18 cellular contexts compared by ENCODE assay signal in genomic region chr4:38694330-38694729, GRCh38.
"Had no signal": no experiment of that assay in that cellular context is flagged by ENCODE, and none has a peak within 500 bp of the region (broad histone marks: within the 10 kb centered on the region; RNA-seq: fewer than 3 reads in every experiment).

No MANE protein-coding gene starts in this region.

- H3K4me2 ChIP-seq: neural progenitor cell had no signal

- H3K4me3 ChIP-seq: neural progenitor cell, ovary, sigmoid colon, spleen, tibial artery, uterus had no signal

- ATAC-seq: left ventricle myocardium superior had no signal

- H3K36me3 ChIP-seq: ovary, uterus had no signal

- H3K4me3 Mint-ChIP-seq: activated T-cell treated with anti-CD3 and anti-CD28 coated beads, Interleukin-2, amount 50 U/mL, for 24 hours; neural progenitor cell had no signal

- H2AFZ ChIP-seq: neural progenitor cell had no signal

- H3K4me1 ChIP-seq: neural progenitor cell, uterus had no signal

- DNase-seq: activated CD4-positive, alpha-beta T cell treated with anti-CD3 and anti-CD28 coated beads, Interleukin-2, amount 50 U/mL, for 48 hours; activated effector memory CD4-positive, alpha-beta T cell treated with Interleukin-2 at 50 U/mL for 16 hours; activated naive CD4-positive, alpha-beta T cell treated with anti-CD3 and anti-CD28 coated beads, Interleukin-2, amount 50 U/mL, for 16 hours; activated T-cell treated with anti-CD3 and anti-CD28 coated beads, Interleukin-2, amount 50 U/mL, for 24 hours; brain microvascular endothelial cell; effector memory CD4-positive, alpha-beta T cell; foreskin melanocyte; kidney glomerular epithelial cell; left ventricle myocardium superior; ovary; sigmoid colon; spleen; T-helper 9 cell; tibial artery; uterus had no signal

- H3K27ac ChIP-seq: brain microvascular endothelial cell, epithelial cell of prostate, neural progenitor cell, ovary, sigmoid colon, spleen, tibial artery, uterus, VCaP had no signal

- H3K9ac ChIP-seq: neural progenitor cell had no signal

- H3K27me3 Mint-ChIP-seq: activated T-cell treated with anti-CD3 and anti-CD28 coated beads, Interleukin-2, amount 50 U/mL, for 24 hours had no signal

- H3K27ac Mint-ChIP-seq: activated T-cell treated with anti-CD3 and anti-CD28 coated beads, Interleukin-2, amount 50 U/mL, for 24 hours; neural progenitor cell had no signal

- H3K9me3 Mint-ChIP-seq: activated T-cell treated with anti-CD3 and anti-CD28 coated beads, Interleukin-2, amount 50 U/mL, for 24 hours; neural progenitor cell had no signal

- H3K27me3 ChIP-seq: brain microvascular endothelial cell, neural progenitor cell, ovary, sigmoid colon, spleen, tibial artery, uterus had no signal

- H3K9me3 ChIP-seq: ovary, sigmoid colon, spleen, tibial artery, uterus had no signal
